Comparison of ENCODE assay signal across 19 cellular contexts in the genomic region with DNA sequence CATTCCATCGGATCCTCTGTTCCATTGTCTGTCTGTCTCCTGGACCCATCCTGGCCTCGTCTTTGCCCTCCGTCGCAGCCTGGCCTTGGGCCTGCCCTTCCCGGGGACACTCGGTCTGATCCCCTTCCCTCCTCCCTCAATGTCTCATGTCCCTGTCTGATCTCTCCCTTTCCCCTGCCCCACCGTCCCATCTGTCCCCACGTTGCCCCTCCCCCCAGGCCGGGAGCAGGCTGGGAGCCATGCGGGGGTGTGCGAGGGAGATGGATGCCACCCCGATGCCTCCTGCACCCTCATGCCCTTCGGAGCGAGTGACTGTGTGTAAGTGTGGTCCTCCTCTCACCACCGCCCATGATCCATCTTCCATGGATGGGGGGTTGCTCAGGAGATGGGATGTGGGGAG. TPM values are rescaled to one million over a fixed set of nuclear protein-coding genes. Genes with fewer than 3 reads are reported as not detected.
A peak's percentile ranks its signal among the peaks of the same experiment; 100 is the strongest.
DNase-seq lines count a peak whose midpoint lies in the region; ATAC-seq, FAIRE-seq and TF ChIP-seq lines count a peak whose summit lies in the region.
"Had no signal": no experiment of that assay in that cellular context is flagged by ENCODE, and none has a peak within 500 bp of the region (broad histone marks: within the 10 kb centered on the region; RNA-seq: fewer than 3 reads in every experiment).

No MANE protein-coding gene starts in this region.

- H3K4me3 Mint-ChIP-seq in Calu3 (ENCODE audit: low read depth, unreplicated experiment), result no peak overlapping the region
- H3K4me3 Mint-ChIP-seq: CD4-positive, CD25-positive, alpha-beta regulatory T cell; HFFc6 had no signal

- H3K56ac ChIP-seq in H1 (replicated peaks; ENCODE audit: insufficient read length, low read depth, low read length), result no peak overlapping the region

- no peaks in the 10 kb centered on the region for H3K23me2 ChIP-seq in H1 (ENCODE audit: low read depth, low read length)

- FAIRE-seq in H1 (lab: Jason Lieb, UNC), result no peak
- FAIRE-seq: G401.6, GM19239, HTR-8/SVneo had no signal

- no peak overlapping the region for H4K91ac ChIP-seq in H1 (replicated peaks; ENCODE audit: insufficient read length, low read length)

- H3K27me3 ChIP-seq in H1 (replicated peaks in 1 of 4; ENCODE audit: control insufficient read depth in 3 of 4, extremely low read depth in 1 of 4, insufficient read depth in 3 of 4, low read length in 3 of 4) (no peaks in the 10 kb centered on the region), spleen (replicated peaks in 1 of 7) (no peaks in the 10 kb centered on the region), gastroesophageal sphincter (no peaks in the 10 kb centered on the region)
- H3K27me3 ChIP-seq: BLaER1 treated with 17β-estradiol and CSF1 and Interleukin-3, amounts not matched to agents 10 nM and 100 nM had no signal

- H3K36me3 ChIP-seq in H1 (ENCODE audit: control insufficient read depth in 2 of 4, insufficient read depth in 4 of 4, low read length in 3 of 4), result peaks cover 16 to 28% (median 17%) of the 10 kb centered on the region in 4 experiments
- H3K36me3 ChIP-seq in spleen, result peaks cover 5 to 80% (median 55%) of the 10 kb centered on the region in 6 donors
- peaks cover 0 to 69% of the 10 kb centered on the region in 2 donors for H3K36me3 ChIP-seq in gastroesophageal sphincter

- H3K27ac ChIP-seq in H1 (ENCODE audit: low read depth, low read length) (no peak overlapping the region), spleen (no peak overlapping the region), gastroesophageal sphincter (no peak overlapping the region)
- H3K27ac ChIP-seq: BLaER1 treated with 17β-estradiol and CSF1 and Interleukin-3, amounts not matched to agents 10 nM and 100 nM had no signal

- no peak overlapping the region for H3K18ac ChIP-seq in H1 (ENCODE audit: extremely low read depth, low read length)

- no peaks in the 10 kb centered on the region for H3K9me3 ChIP-seq in H1 (ENCODE audit: insufficient read depth in 2 of 2, low read depth in 1 of 2, low read length in 1 of 2)
- no peaks in the 10 kb centered on the region for H3K9me3 ChIP-seq in spleen
- H3K9me3 ChIP-seq in gastroesophageal sphincter, result no peaks in the 10 kb centered on the region
- H3K9me3 ChIP-seq: BLaER1 treated with 17β-estradiol and CSF1 and Interleukin-3, amounts not matched to agents 10 nM and 100 nM had no signal

- no peak overlapping the region for H3K9ac ChIP-seq in H1 (replicated peaks in 1 of 4; ENCODE audit: extremely low read depth in 1 of 4, low read depth in 3 of 4, low read length in 3 of 4)
- H3K9ac ChIP-seq: BLaER1 treated with 17β-estradiol and CSF1 and Interleukin-3, amounts not matched to agents 10 nM and 100 nM had no signal

- TF ChIP-seq RAD21 in H1 (IDR thresholded peaks at IDR 0.05 in 1 of 2, conservative IDR thresholded peaks at IDR 0.05 in 1 of 2; ENCODE audit: low read depth in 2 of 2, low read length in 2 of 2), result no peak

- no peak overlapping the region for H4K8ac ChIP-seq in H1 (ENCODE audit: extremely low read depth, insufficient read depth, low read length)

- peaks cover 2% of the 10 kb centered on the region for H3K79me1 ChIP-seq in H1 (ENCODE audit: low read depth, low read length)

- TF ChIP-seq CTCF in Calu3 (IDR thresholded peaks at IDR 0.05; ENCODE audit: unreplicated experiment), result no peak
- no peak for TF ChIP-seq CTCF in H1 (IDR thresholded peaks at IDR 0.05; ENCODE audit: control extremely low read depth in 1 of 3, insufficient read depth in 1 of 3, low read depth in 1 of 3, low read length in 3 of 3)
- TF ChIP-seq CTCF in spleen (IDR thresholded peaks at IDR 0.05 in 8 of 11, conservative IDR thresholded peaks at IDR 0.05 in 3 of 11), result no peak
- no peak for TF ChIP-seq CTCF in gastroesophageal sphincter (IDR thresholded peaks at IDR 0.05)

- H4K5ac ChIP-seq in H1 (ENCODE audit: insufficient read length, low read depth, low read length), result no peak overlapping the region

- intact Hi-C loops in Calu3 (cut with micrococcal nuclease; ENCODE audit: unreplicated experiment), result no loop called here
- intact Hi-C loops in spleen (cut with DNase I; ENCODE audit: low total_unique reads), result no loop called here

- H3K4me2 ChIP-seq in H1 (ENCODE audit: insufficient read depth in 1 of 2, low read depth in 2 of 2, low read length in 2 of 2), result no peak overlapping the region
- H3K4me2 ChIP-seq: BLaER1 treated with 17β-estradiol and CSF1 and Interleukin-3, amounts not matched to agents 10 nM and 100 nM had no signal

- no peak overlapping the region for H3K14ac ChIP-seq in H1 (ENCODE audit: insufficient read length)

- H3K27ac Mint-ChIP-seq in Calu3 (ENCODE audit: unreplicated experiment), result peak overlapping the region; percentile 11
- H3K27ac Mint-ChIP-seq: CD4-positive, CD25-positive, alpha-beta regulatory T cell; HFFc6 had no signal

- H3K27me3 Mint-ChIP-seq in Calu3 (ENCODE audit: unreplicated experiment), result no peaks in the 10 kb centered on the region
- H3K27me3 Mint-ChIP-seq: CD4-positive, CD25-positive, alpha-beta regulatory T cell had no signal

- 95% methylated on average over 7 of the region's 15 CpGs; no CpG with 5 or more reads in 1 of the 2 experiments for WGBS in H1 (ENCODE audit: extremely low coverage in 1 of 2, insufficient coverage in 1 of 2, insufficient read length in 1 of 2, insufficient replicate concordance in 2 of 2, low coverage in 1 of 2, low lambda C conversion rate in 2 of 2, missing lambda C conversion rate in 1 of 2), 2 experiments
- WGBS in spleen, 5 donors, result 87 to 96% (median 91%) methylated on average over 15 of the region's 15 CpGs
- 50 to 93% methylated on average over 1 to 5 of the region's 15 CpGs for WGBS in gastroesophageal sphincter (ENCODE audit: low coverage in 1 of 2), 2 donors

- H2AK5ac ChIP-seq in H1 (ENCODE audit: low read depth, low read length), result no peak overlapping the region

- no peaks in the 10 kb centered on the region for H3K79me2 ChIP-seq in H1 (ENCODE audit: control insufficient read depth in 1 of 2, insufficient read depth in 2 of 2, low read length in 2 of 2)

- H2BK12ac ChIP-seq in H1 (ENCODE audit: low read depth, low read length), result 0 out of 2 replicates have a peak overlapping the region, but pooled peaks have one; percentile 23

- DNase-seq in Calu3 (no peak), NCI-H82 (lab: John Stamatoyannopoulos, UW) (peak; percentile 78), H1 (ENCODE audit: low read depth in 1 of 2, low spot score in 2 of 2) (no peak), spleen (peak; percentile 66), Kasumi-1 (lab: John Stamatoyannopoulos, UW) (no peak), NCI-H2171 treated with DMSO at 0.1 percent for 48 hours (lab: John Stamatoyannopoulos, UW) (no peak)
- DNase-seq: DMS153, DMS79 treated with DMSO at 0.1 percent for 48 hours, EL, GOT3, HCEC 1CT, HFFc6 had no signal

- peaks cover 2 to 21% of the 10 kb centered on the region in 2 experiments for H4K20me1 ChIP-seq in H1 (replicated peaks in 1 of 2; ENCODE audit: control insufficient read depth in 1 of 2, insufficient read depth in 2 of 2, low read length in 2 of 2)

- no peak overlapping the region for H3K4me3 ChIP-seq in H1 (ENCODE audit: extremely low read depth in 1 of 4, insufficient read depth in 2 of 4, low read depth in 3 of 4, low read length in 4 of 4)
- H3K4me3 ChIP-seq in spleen, result no peak overlapping the region
- no peak overlapping the region for H3K4me3 ChIP-seq in gastroesophageal sphincter
- H3K4me3 ChIP-seq: BLaER1 treated with 17β-estradiol and CSF1 and Interleukin-3, amounts not matched to agents 10 nM and 100 nM; K562 had no signal

- CTCF ChIA-PET in Calu3 (lab: Charles Lee) (interaction anchor here (0.9 to 1.5 kb wide), 3 partner anchors 10 to 71 kb away, joined by 3 to 4 read pairs (median 3); a partner anchor contains a TSS), H1 (lab: Charles Lee; ENCODE audit: partially characterized antibody) (interaction anchor here (0.7 to 5.1 kb wide), 17 partner anchors 7 to 107 kb away, joined by 3 to 42 read pairs (median 6); a partner anchor contains a TSS)

- H3K4me1 Mint-ChIP-seq in Calu3 (ENCODE audit: low read depth, unreplicated experiment), result no peaks in the 10 kb centered on the region

- no peak overlapping the region for H2BK15ac ChIP-seq in H1 (ENCODE audit: low read length)

- POLR2A ChIA-PET in H1 (lab: Charles Lee; ENCODE audit: partially characterized antibody), result interaction anchor here (0.5 to 13.3 kb wide), 8 partner anchors 10 to 72 kb away, joined by 3 to 164 read pairs (median 4); a partner anchor contains a TSS

- TF ChIP-seq EP300 in H1 (IDR thresholded peaks at IDR 0.05; ENCODE audit: borderline replicate concordance in 1 of 2, low read depth in 2 of 2, low read length in 2 of 2) (no peak), gastroesophageal sphincter (IDR thresholded peaks at IDR 0.05) (no peak)

- TF ChIP-seq POLR2A in H1 (IDR thresholded peaks at IDR 0.05; ENCODE audit: control extremely low read depth in 1 of 2, low read depth in 2 of 2, low read length in 2 of 2), result no peak
- no peak for TF ChIP-seq POLR2A in spleen (IDR thresholded peaks at IDR 0.05)
- TF ChIP-seq POLR2A in gastroesophageal sphincter (IDR thresholded peaks at IDR 0.05), result no peak

- H2AFZ ChIP-seq in H1 (ENCODE audit: low read length), result no peak overlapping the region

- H2BK5ac ChIP-seq in H1 (ENCODE audit: low read depth, low read length), result no peak overlapping the region

- no peak for ATAC-seq in gastroesophageal sphincter

- H2BK120ac ChIP-seq in H1 (replicated peaks; ENCODE audit: low read depth, low read length), result no peak overlapping the region

- H3K9me3 Mint-ChIP-seq in Calu3 (ENCODE audit: low read depth, unreplicated experiment), result no peaks in the 10 kb centered on the region
- H3K9me3 Mint-ChIP-seq: CD4-positive, CD25-positive, alpha-beta regulatory T cell; HFFc6 had no signal

- no peak overlapping the region for H3K23ac ChIP-seq in H1 (ENCODE audit: insufficient read length)

- peaks cover 81% of the 10 kb centered on the region for H3K36me3 Mint-ChIP-seq in Calu3 (ENCODE audit: insufficient read depth, unreplicated experiment)

- no TSS peak for BruUV-seq in Calu3 (replicated peaks; lab: Mats Ljungman, UMichigan)

- H3K4me1 ChIP-seq in H1 (replicated peaks in 1 of 4; ENCODE audit: control insufficient read depth in 3 of 4, insufficient read depth in 4 of 4, low read length in 3 of 4), result peaks cover 0 to 14% (median 9%) of the 10 kb centered on the region in 4 experiments; a peak in 6 of 7 replicates
- H3K4me1 ChIP-seq in spleen, result peaks cover 0 to 5% (median 0%) of the 10 kb centered on the region in 6 donors
- H3K4me1 ChIP-seq in gastroesophageal sphincter, result no peaks in the 10 kb centered on the region

- no peak overlapping the region for H3K4ac ChIP-seq in H1 (replicated peaks; ENCODE audit: insufficient read length, low read depth, low read length)

- no peak overlapping the region for H2BK20ac ChIP-seq in H1 (ENCODE audit: low read length)

RNA-seq across cellular contexts. Expression of a gene that starts 5.3 kb away (rescaled TPM):
- total RNA-seq in Calu3 (2022) (3.7 and 5.7 TPM in 2 replicates), spleen (1 to 10 TPM in 2 of 7 donors, under 1 TPM in 3, not detected in 2; 0.26 to 1.5 (median 0.82) TPM), gastroesophageal sphincter (under 1 TPM in 1 of 4 donors, not detected in 3; 0.31 TPM)
- total RNA-seq in H1 (2021; fragmentation: NEBNext Ultra II Directional; extraction: Animal tissue kit (Norgen Biotek cat#: 25700)), result 2.4 and 3.0 TPM in 2 replicates
- polyA plus RNA-seq in H1 (2011; rRNA removed) (1.7 and 3.1 TPM in 2 replicates), spleen (under 1 TPM; 0.33 to 0.46 (median 0.42) TPM)
- polyA plus RNA-seq in H1 (2011; cell fraction: cytosol; rRNA removed), result 1.9 TPM
- polyA plus RNA-seq in H1 (2011; cell fraction: nucleus; rRNA removed), result 10.5 TPM
- polyA plus RNA-seq in H1 (2012, experiment 1 of 2), result 4.4 to 10.5 TPM (median 6.1 TPM) in 4 replicates
- polyA plus RNA-seq in H1 (2012, experiment 2 of 2), result 1.4 TPM
- 2.6 TPM for polyA plus RNA-seq in H1 (2013, experiment 1 of 2)
- polyA plus RNA-seq in H1 (2013, experiment 2 of 2), result 1.5 TPM
- 1.3 and 2.0 TPM in 2 replicates for polyA minus RNA-seq in H1 (2011; rRNA and poly(A)+ RNA removed)
- 1.4 TPM for polyA minus RNA-seq in H1 (2011; cell fraction: cytosol; rRNA and poly(A)+ RNA removed)
- 14.5 TPM for polyA minus RNA-seq in H1 (2011; cell fraction: nucleus; rRNA and poly(A)+ RNA removed)
- polyA plus RNA-seq: CD4-positive, CD25-positive, alpha-beta regulatory T cell had no signal

RNA-seq across cellular contexts. Expression of a gene that starts 9.3 kb away (rescaled TPM):
- total RNA-seq in Calu3 (2022) (60.9 and 67.9 TPM in 2 replicates), spleen (10 to 100 TPM; 25.9 to 70.7 (median 60.7) TPM), gastroesophageal sphincter (10 to 100 TPM; 23.6 to 51.0 (median 28.3) TPM)
- total RNA-seq in H1 (2021; fragmentation: NEBNext Ultra II Directional; extraction: Animal tissue kit (Norgen Biotek cat#: 25700)), result 38.5 and 39.7 TPM in 2 replicates
- polyA plus RNA-seq in H1 (2011; rRNA removed) (32.0 and 57.5 TPM in 2 replicates), spleen (10 to 100 TPM; 28.1 to 60.8 (median 42.7) TPM)
- polyA plus RNA-seq in H1 (2011; cell fraction: cytosol; rRNA removed), result 30.7 TPM
- 219 TPM for polyA plus RNA-seq in H1 (2011; cell fraction: nucleus; rRNA removed)
- 40.1 to 43.9 TPM (median 40.4 TPM) in 4 replicates for polyA plus RNA-seq in H1 (2012, experiment 1 of 2)
- polyA plus RNA-seq in H1 (2012, experiment 2 of 2), result 32.3 TPM
- polyA plus RNA-seq in H1 (2013, experiment 1 of 2), result 30.1 TPM
- polyA plus RNA-seq in H1 (2013, experiment 2 of 2), result 29.1 TPM
- 9.2 and 13.9 TPM in 2 replicates for polyA minus RNA-seq in H1 (2011; rRNA and poly(A)+ RNA removed)
- polyA minus RNA-seq in H1 (2011; cell fraction: cytosol; rRNA and poly(A)+ RNA removed), result 18.1 TPM
- 21.9 TPM for polyA minus RNA-seq in H1 (2011; cell fraction: nucleus; rRNA and poly(A)+ RNA removed)

RNA-seq across cellular contexts. Expression of a gene that starts 26.8 kb away (rescaled TPM):
- total RNA-seq in Calu3 (2022) (273 and 286 TPM in 2 replicates), spleen (100 to 1,000 TPM in 5 of 7 donors, 10 to 100 TPM in 2; 76.3 to 136 (median 103) TPM), gastroesophageal sphincter (10 to 100 TPM; 72.2 to 91.9 (median 85.3) TPM)
- 243 and 249 TPM in 2 replicates for total RNA-seq in H1 (2021; fragmentation: NEBNext Ultra II Directional; extraction: Animal tissue kit (Norgen Biotek cat#: 25700))
- polyA plus RNA-seq in H1 (2011; rRNA removed) (216 and 283 TPM in 2 replicates), spleen (100 to 1,000 TPM; 182 to 194 (median 190) TPM)
- polyA plus RNA-seq in H1 (2011; cell fraction: cytosol; rRNA removed), result 216 TPM
- 375 TPM for polyA plus RNA-seq in H1 (2011; cell fraction: nucleus; rRNA removed)
- 252 to 300 TPM (median 277 TPM) in 4 replicates for polyA plus RNA-seq in H1 (2012, experiment 1 of 2)
- polyA plus RNA-seq in H1 (2012, experiment 2 of 2), result 261 TPM
- polyA plus RNA-seq in H1 (2013, experiment 1 of 2), result 233 TPM
- 250 TPM for polyA plus RNA-seq in H1 (2013, experiment 2 of 2)
- polyA minus RNA-seq in H1 (2011; rRNA and poly(A)+ RNA removed), result 76.3 and 102 TPM in 2 replicates
- polyA minus RNA-seq in H1 (2011; cell fraction: cytosol; rRNA and poly(A)+ RNA removed), result 74.2 TPM
- 65.9 TPM for polyA minus RNA-seq in H1 (2011; cell fraction: nucleus; rRNA and poly(A)+ RNA removed)

RNA-seq across cellular contexts. Expression of a gene that starts 50.2 kb away (rescaled TPM):
- total RNA-seq in Calu3 (2022), result 276 and 286 TPM in 2 replicates
- total RNA-seq in H1 (2021; fragmentation: NEBNext Ultra II Directional; extraction: Animal tissue kit (Norgen Biotek cat#: 25700)), result 218 and 227 TPM in 2 replicates
- 79.1 and 131 TPM in 2 replicates for polyA plus RNA-seq in H1 (2011; rRNA removed)
- polyA plus RNA-seq in H1 (2011; cell fraction: cytosol; rRNA removed), result 54.4 TPM
- 450 TPM for polyA plus RNA-seq in H1 (2011; cell fraction: nucleus; rRNA removed)
- polyA plus RNA-seq in H1 (2012, experiment 1 of 2), result 151 to 202 TPM (median 191 TPM) in 4 replicates
- 158 TPM for polyA plus RNA-seq in H1 (2012, experiment 2 of 2)
- 187 TPM for polyA plus RNA-seq in H1 (2013, experiment 1 of 2)
- polyA plus RNA-seq in H1 (2013, experiment 2 of 2), result 171 TPM
- polyA minus RNA-seq in H1 (2011; rRNA and poly(A)+ RNA removed), result 36.2 and 40.2 TPM in 2 replicates
- polyA minus RNA-seq in H1 (2011; cell fraction: cytosol; rRNA and poly(A)+ RNA removed), result 106 TPM
- polyA minus RNA-seq in H1 (2011; cell fraction: nucleus; rRNA and poly(A)+ RNA removed), result 121 TPM
- total RNA-seq in spleen, result 100 to 1,000 TPM; 113 to 179 (median 161) TPM
- 10 to 100 TPM; 43.8 to 85.8 (median 61.9) TPM for polyA plus RNA-seq in spleen
- total RNA-seq in gastroesophageal sphincter, result 10 to 100 TPM; 44.4 to 65.1 (median 56.9) TPM

RNA-seq across cellular contexts. Expression of a gene that starts 52.1 kb away (rescaled TPM):
- total RNA-seq in Calu3 (2022), result 30.2 and 34.3 TPM in 2 replicates
- 13.3 and 14.9 TPM in 2 replicates for total RNA-seq in H1 (2021; fragmentation: NEBNext Ultra II Directional; extraction: Animal tissue kit (Norgen Biotek cat#: 25700))
- 10.4 and 13.2 TPM in 2 replicates for polyA plus RNA-seq in H1 (2011; rRNA removed)
- 21.1 TPM for polyA plus RNA-seq in H1 (2011; cell fraction: cytosol; rRNA removed)
- 27.3 TPM for polyA plus RNA-seq in H1 (2011; cell fraction: nucleus; rRNA removed)
- polyA plus RNA-seq in H1 (2012, experiment 1 of 2), result 13.5 to 16.6 TPM (median 15.7 TPM) in 4 replicates
- 10.2 TPM for polyA plus RNA-seq in H1 (2012, experiment 2 of 2)
- polyA plus RNA-seq in H1 (2013, experiment 1 of 2), result 8.9 TPM
- polyA plus RNA-seq in H1 (2013, experiment 2 of 2), result 8.0 TPM
- 3.9 and 4.0 TPM in 2 replicates for polyA minus RNA-seq in H1 (2011; rRNA and poly(A)+ RNA removed)
- polyA minus RNA-seq in H1 (2011; cell fraction: cytosol; rRNA and poly(A)+ RNA removed), result 9.5 TPM
- polyA minus RNA-seq in H1 (2011; cell fraction: nucleus; rRNA and poly(A)+ RNA removed), result 13.0 TPM
- total RNA-seq in spleen, result 10 to 100 TPM; 43.1 to 82.5 (median 51.0) TPM
- polyA plus RNA-seq in spleen, result 10 to 100 TPM; 40.8 to 90.0 (median 64.5) TPM
- total RNA-seq in gastroesophageal sphincter, result 10 to 100 TPM; 18.9 to 30.2 (median 24.9) TPM

Comparison
In these comparisons a context has a peak if more than half of its experiments do, and no peak if none do; other contexts are left out.
1. DNase-seq: peak in NCI-H82 (single experiment) and spleen (single experiment); none in Calu3 (single experiment), H1 (0 of 2), Kasumi-1 (0 of 2) and NCI-H2171 treated with DMSO at 0.1 percent for 48 hours (single experiment).